23 cellular contexts compared by ENCODE assay signal in genomic region chr3:196198081-196198675, GRCh38. TPM values are rescaled to one million over a fixed set of nuclear protein-coding genes. Genes with fewer than 3 reads are reported as not detected.
"Had no signal": no experiment of that assay in that cellular context is flagged by ENCODE, and none has a peak within 500 bp of the region (broad histone marks: within the 10 kb centered on the region; RNA-seq: fewer than 3 reads in every experiment).

No MANE protein-coding gene starts in this region.

- H3K4me3 ChIP-seq: coronary artery, hepatocyte, lung, sigmoid colon, skin epidermis, tibial nerve had no signal

- ATAC-seq: left colon, left ventricle myocardium superior had no signal

- H3K27ac Mint-ChIP-seq: naive B cell; nephron; stimulated activated naive CD8-positive, alpha-beta T cell treated with anti-CD3 and anti-CD28 coated beads, Interleukin-15, Interleukin-2, amounts not matched to agents 100 ng/mL and 50 ng/mL, for 24 hours had no signal

- H3K27me3 Mint-ChIP-seq: naive B cell; stimulated activated naive CD8-positive, alpha-beta T cell treated with anti-CD3 and anti-CD28 coated beads, Interleukin-15, Interleukin-2, amounts not matched to agents 100 ng/mL and 50 ng/mL, for 24 hours had no signal

- H3K4me2 ChIP-seq: hepatocyte had no signal

- H3K36me3 ChIP-seq: neutrophil, sigmoid colon, tibial nerve had no signal

- DNase-seq: effector CD8-positive, alpha-beta T cell; foreskin melanocyte; left colon; left ventricle myocardium superior; mesenchymal stem cell; naive B cell; sigmoid colon; stimulated activated CD4-positive, alpha-beta T cell treated with anti-CD3 and anti-CD28 coated beads, Interleukin-12 subunit alpha, Interleukin-12 subunit beta, amount 100 ng/mL, for 4 hours had no signal

- H3K9me3 Mint-ChIP-seq: naive B cell; nephron; stimulated activated naive CD8-positive, alpha-beta T cell treated with anti-CD3 and anti-CD28 coated beads, Interleukin-15, Interleukin-2, amounts not matched to agents 100 ng/mL and 50 ng/mL, for 24 hours had no signal

- H3K9me3 ChIP-seq: neutrophil, sigmoid colon, tibial nerve had no signal

- H3K4me1 Mint-ChIP-seq: nephron had no signal

- H3K4me3 Mint-ChIP-seq: naive B cell; nephron; stimulated activated naive CD8-positive, alpha-beta T cell treated with anti-CD3 and anti-CD28 coated beads, Interleukin-15, Interleukin-2, amounts not matched to agents 100 ng/mL and 50 ng/mL, for 24 hours had no signal

- H3K36me3 Mint-ChIP-seq: naive B cell had no signal

- H3K27ac ChIP-seq: coronary artery, hepatocyte, neutrophil, sigmoid colon, skin epidermis, tibial nerve had no signal

- H3K27me3 ChIP-seq: hepatocyte, neutrophil, sigmoid colon, tibial nerve had no signal

RNA-seq across cellular contexts. Expression of gene ZDHHC19, which starts 13.0 kb away (rescaled TPM):
- total RNA-seq: chondrocyte, dermis microvascular lymphatic vessel endothelial cell, hepatocyte, kidney epithelial cell, left colon, left ventricle myocardium superior, osteocyte, pulmonary artery endothelial cell, temporal lobe, tibial nerve, ureter had no signal

RNA-seq across cellular contexts. Expression of gene SLC51A, which starts 18.2 kb away (rescaled TPM):
- total RNA-seq: chondrocyte, dermis microvascular lymphatic vessel endothelial cell, kidney epithelial cell, left ventricle myocardium superior, osteocyte, pulmonary artery endothelial cell, sigmoid colon, ureter had no signal
